In the genomic region with DNA sequence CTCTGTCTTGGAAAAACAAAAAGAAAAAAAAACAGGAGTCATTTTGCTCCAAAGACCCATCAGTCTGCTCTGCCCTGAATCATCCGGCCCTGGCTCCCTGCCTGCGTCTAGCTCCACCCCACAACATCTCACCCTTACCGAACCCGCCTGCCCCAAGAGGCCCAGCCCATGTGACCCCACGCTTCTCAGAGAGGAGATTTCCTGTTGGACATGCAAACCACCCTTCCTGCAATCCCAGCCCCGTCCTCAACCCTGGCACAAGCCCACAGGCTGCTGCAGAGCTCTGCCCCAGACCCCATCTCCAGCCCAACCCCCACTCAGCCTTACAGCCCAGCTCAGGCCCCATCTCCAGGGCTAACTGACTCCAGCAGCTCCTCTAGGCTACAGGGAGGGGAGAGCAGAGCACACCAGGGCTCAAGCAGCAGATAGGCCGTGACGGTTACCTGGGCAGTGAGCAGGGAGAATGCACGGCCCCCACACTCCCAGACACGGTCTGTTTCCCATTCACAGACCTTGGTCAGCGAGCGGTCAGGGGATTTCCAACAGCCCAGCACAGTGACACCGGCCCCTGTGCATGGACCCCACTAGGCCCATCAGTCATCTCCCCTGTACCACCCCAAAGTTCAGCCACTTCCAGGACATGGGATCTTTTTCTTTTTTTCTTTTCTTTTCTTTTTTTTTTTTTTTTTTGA, we compare ENCODE assay signal across 10 cellular contexts.
DNase-seq lines count a peak whose midpoint lies in the region; ATAC-seq, FAIRE-seq and TF ChIP-seq lines count a peak whose summit lies in the region.
"Had no signal": no experiment of that assay in that cellular context is flagged by ENCODE, and none has a peak within 500 bp of the region (broad histone marks: within the 10 kb centered on the region; RNA-seq: fewer than 3 reads in every experiment).

No MANE protein-coding gene starts in this region.

- no peaks in the 10 kb centered on the region for H3K79me2 ChIP-seq in GM12878 (ENCODE audit: control insufficient read depth, insufficient read depth, low read length)

- H3K27ac ChIP-seq in HUES64 (ENCODE audit: low read depth, low read length) = peak overlapping the region; percentile 64; the same call in 1 of the 2 replicates
- peak overlapping the region; percentile 82 for H3K27ac ChIP-seq in GM12878 (ENCODE audit: control insufficient read depth, insufficient read depth)
- H3K27ac ChIP-seq in iPS-20b (ENCODE audit: low read length) = no peak overlapping the region
- H3K27ac ChIP-seq in small intestine (ENCODE audit: low read depth in 1 of 2, low read length in 1 of 2) = peak overlapping the region in 1 of 2 donors; percentile 79
- H3K27ac ChIP-seq: KMS-11, neutrophil had no signal

- TF ChIP-seq EP300 in GM12878 (IDR thresholded peaks at IDR 0.05; ENCODE audit: borderline replicate concordance in 1 of 2, control insufficient read depth in 1 of 2, low read depth in 2 of 2, low read length in 2 of 2) = peak in 1 of 2 experiments; percentile 44; a peak in 1 of 4 replicates

- H3K36me3 ChIP-seq in HUES64 (ENCODE audit: insufficient read depth, low read length) = peaks cover 24% of the 10 kb centered on the region
- H3K36me3 ChIP-seq in GM12878 (ENCODE audit: control insufficient read depth in 2 of 2, insufficient read depth in 2 of 2, low read length in 1 of 2) = no peaks in the 10 kb centered on the region
- H3K36me3 ChIP-seq in iPS-20b (ENCODE audit: insufficient read depth, low read depth, low read length) = peaks cover 16% of the 10 kb centered on the region
- H3K36me3 ChIP-seq in small intestine (ENCODE audit: control insufficient read depth in 2 of 2, insufficient read depth in 2 of 2, low read length in 2 of 2) = no peaks in the 10 kb centered on the region
- H3K36me3 ChIP-seq: neutrophil had no signal

- CTCF ChIA-PET in GM12878 (lab: Yijun Ruan, JAX) = interaction anchor here (0.6 to 1.6 kb wide), 9 partner anchors 9 to 513 kb away, joined by 3 to 8 read pairs (median 4); no protein-coding TSS in a partner anchor

- H3K4me1 ChIP-seq in HUES64 (ENCODE audit: insufficient read depth, low read length) (peaks cover 5% of the 10 kb centered on the region; the same call in 1 of the 2 replicates), GM12878 (ENCODE audit: control insufficient read depth, insufficient read depth, low read length) (peaks cover 24% of the 10 kb centered on the region), iPS-20b (ENCODE audit: insufficient read depth, low read length) (peaks cover 8% of the 10 kb centered on the region; the same call in 1 of the 2 replicates), small intestine (ENCODE audit: control insufficient read depth in 2 of 2, insufficient read depth in 1 of 2, low read depth in 1 of 2, low read length in 1 of 2) (no peaks in the 10 kb centered on the region)

- H4K20me1 ChIP-seq in GM12878 (ENCODE audit: control insufficient read depth, insufficient read depth) = no peaks in the 10 kb centered on the region

- intact Hi-C loops in GM12878 (cut with micrococcal nuclease; ENCODE audit: unreplicated experiment) = loop anchor here (2.0 kb wide), 1 partner anchor 71 kb away; no protein-coding TSS in a partner anchor

- DNase-seq in D341Med (ENCODE audit: low spot score) = peak; percentile 60
- DNase-seq in GM20000 (ENCODE audit: low spot score) = peak; percentile 81
- peak; percentile 70 for DNase-seq in GM12878 (ENCODE audit: low read depth, low spot score)
- peak; percentile 50 for DNase-seq in small intestine
- no peak for DNase-seq in NCI-H2107 treated with DMSO at 0.1 percent for 48 hours (lab: John Stamatoyannopoulos, UW; ENCODE audit: unreplicated experiment)

- peak overlapping the region; percentile 96 for H3K4me2 ChIP-seq in GM12878 (ENCODE audit: control insufficient read depth, insufficient read depth)
- H3K4me2 ChIP-seq: KMS-11 had no signal

- SMC1A ChIA-PET in GM12878 (lab: Charles Lee; ENCODE audit: uncharacterized antibody, unreplicated experiment) = interaction anchor here (0.6 to 1.7 kb wide), 15 partner anchors 10 to 168 kb away, joined by 3 to 6 read pairs (median 3); no protein-coding TSS in a partner anchor

- TF ChIP-seq POLR2A in GM12878 (IDR thresholded peaks at IDR 0.05; ENCODE audit: low read depth, low read length) = peak; percentile 72

- 55% methylated on average over 13 of the region's 13 CpGs for WGBS in HUES64
- WGBS in GM12878 (ENCODE audit: insufficient coverage, insufficient replicate concordance, low lambda C conversion rate, missing lambda C conversion rate) = 2% methylated on average over 13 of the region's 13 CpGs
- WGBS in small intestine, 3 donors = 36 to 51% (median 41%) methylated on average over 13 of the region's 13 CpGs

- no peak for TF ChIP-seq RAD21 in GM12878 (IDR thresholded peaks at IDR 0.05; ENCODE audit: insufficient read depth, low read depth, low read length)

- in situ Hi-C loops in GM12878 (cut with MboI) = no loop called here

- H3K9ac ChIP-seq in HUES64 (ENCODE audit: low read depth, low read length) = peak overlapping the region; percentile 54; the same call in 1 of the 2 replicates
- H3K9ac ChIP-seq in GM12878 (ENCODE audit: control insufficient read depth, insufficient read depth, low read length) = peak overlapping the region; percentile 65
- peak overlapping the region; percentile 63; the same call in 1 of the 2 replicates for H3K9ac ChIP-seq in iPS-20b (ENCODE audit: low read depth, low read length)
- H3K9ac ChIP-seq: KMS-11 had no signal

- H3K27me3 ChIP-seq in HUES64 (ENCODE audit: insufficient read depth, low read length) (no peaks in the 10 kb centered on the region), GM12878 (replicated peaks in 1 of 2; ENCODE audit: control insufficient read depth in 2 of 2, insufficient read depth in 2 of 2, low read length in 1 of 2) (no peaks in the 10 kb centered on the region), iPS-20b (ENCODE audit: insufficient read depth, low read length) (no peaks in the 10 kb centered on the region), small intestine (ENCODE audit: control insufficient read depth in 2 of 2, insufficient read depth in 2 of 2, low read length in 2 of 2) (no peaks in the 10 kb centered on the region)
- H3K27me3 ChIP-seq: neutrophil had no signal

- H3K4me3 ChIP-seq in HUES64 (ENCODE audit: low read length) = no peak overlapping the region
- H3K4me3 ChIP-seq in GM12878 = no peak overlapping the region
- H3K4me3 ChIP-seq in iPS-20b (ENCODE audit: low read length) = no peak overlapping the region
- H3K4me3 ChIP-seq in small intestine (ENCODE audit: low read depth in 1 of 2, low read length in 2 of 2) = no peak overlapping the region

- H2AFZ ChIP-seq in GM12878 (ENCODE audit: control insufficient read depth, low read depth, low read length) = peak overlapping the region; percentile 95

- BruUV-seq in GM12878 (replicated peaks; lab: Mats Ljungman, UMichigan) = no TSS peak

- H3K9me3 ChIP-seq in HUES64 (ENCODE audit: insufficient read depth, low read depth, low read length) (no peaks in the 10 kb centered on the region), GM12878 (replicated peaks; ENCODE audit: control insufficient read depth, insufficient read depth, low read length) (no peaks in the 10 kb centered on the region), iPS-20b (ENCODE audit: insufficient read depth, low read depth, low read length) (no peaks in the 10 kb centered on the region), small intestine (ENCODE audit: control insufficient read depth, low read depth) (no peaks in the 10 kb centered on the region)
- H3K9me3 ChIP-seq: neutrophil had no signal

- POLR2A ChIA-PET in GM12878 (lab: Charles Lee) = interaction anchor here (0.5 to 2.6 kb wide), 10 partner anchors 10 to 460 kb away, joined by 3 to 7 read pairs (median 5); no protein-coding TSS in a partner anchor

- ATAC-seq in GM12878 = peak; percentile 97
- ATAC-seq in HG02840 (IDR thresholded peaks at IDR 0.05; ENCODE audit: low FRiP score, unreplicated experiment) = no peak

- FAIRE-seq in GM12878 (lab: Jason Lieb, UNC) (peak; percentile 91), small intestine (lab: Jason Lieb, UNC) (no peak)

- TF ChIP-seq CTCF in GM20000 (IDR thresholded peaks at IDR 0.05; ENCODE audit: extremely low read depth, missing control alignments) = no peak
- no peak for TF ChIP-seq CTCF in GM12878 (IDR thresholded peaks at IDR 0.05 in 2 of 3, conservative IDR thresholded peaks at IDR 0.05 in 1 of 3; ENCODE audit: control insufficient read depth in 2 of 3, extremely low read depth in 1 of 3, insufficient read depth in 1 of 3, low read depth in 3 of 3, low read length in 3 of 3)

- RAD21 ChIA-PET in GM12878 (lab: Charles Lee; ENCODE audit: unreplicated experiment) = interaction anchor here (0.6 to 1.7 kb wide), 14 partner anchors 10 to 84 kb away, joined by 3 to 10 read pairs (median 4); no protein-coding TSS in a partner anchor

TF ChIP-seq in GM12878, 131 proteins besides CTCF, POLR2A, EP300 and RAD21 (continues in another document):
- 0 out of 2 replicates have a peak, but pooled peaks have one; percentile 65 for TF ChIP-seq EED (IDR thresholded peaks at IDR 0.05; ENCODE audit: low read depth)
- TF ChIP-seq, protein P1, sequence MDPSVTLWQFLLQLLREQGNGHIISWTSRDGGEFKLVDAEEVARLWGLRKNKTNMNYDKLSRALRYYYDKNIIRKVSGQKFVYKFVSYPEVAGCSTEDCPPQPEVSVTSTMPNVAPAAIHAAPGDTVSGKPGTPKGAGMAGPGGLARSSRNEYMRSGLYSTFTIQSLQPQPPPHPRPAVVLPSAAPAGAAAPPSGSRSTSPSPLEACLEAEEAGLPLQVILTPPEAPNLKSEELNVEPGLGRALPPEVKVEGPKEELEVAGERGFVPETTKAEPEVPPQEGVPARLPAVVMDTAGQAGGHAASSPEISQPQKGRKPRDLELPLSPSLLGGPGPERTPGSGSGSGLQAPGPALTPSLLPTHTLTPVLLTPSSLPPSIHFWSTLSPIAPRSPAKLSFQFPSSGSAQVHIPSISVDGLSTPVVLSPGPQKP (IDR thresholded peaks at IDR 0.05; ENCODE audit: low read depth, low read length) = no peak
- TF ChIP-seq, protein P2, sequence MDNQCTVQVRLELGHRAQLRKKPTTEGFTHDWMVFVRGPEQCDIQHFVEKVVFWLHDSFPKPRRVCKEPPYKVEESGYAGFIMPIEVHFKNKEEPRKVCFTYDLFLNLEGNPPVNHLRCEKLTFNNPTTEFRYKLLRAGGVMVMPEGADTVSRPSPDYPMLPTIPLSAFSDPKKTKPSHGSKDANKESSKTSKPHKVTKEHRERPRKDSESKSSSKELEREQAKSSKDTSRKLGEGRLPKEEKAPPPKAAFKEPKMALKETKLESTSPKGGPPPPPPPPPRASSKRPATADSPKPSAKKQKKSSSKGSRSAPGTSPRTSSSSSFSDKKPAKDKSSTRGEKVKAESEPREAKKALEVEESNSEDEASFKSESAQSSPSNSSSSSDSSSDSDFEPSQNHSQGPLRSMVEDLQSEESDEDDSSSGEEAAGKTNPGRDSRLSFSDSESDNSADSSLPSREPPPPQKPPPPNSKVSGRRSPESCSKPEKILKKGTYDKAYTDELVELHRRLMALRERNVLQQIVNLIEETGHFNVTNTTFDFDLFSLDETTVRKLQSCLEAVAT (IDR thresholded peaks at IDR 0.05) = peak; percentile 92
